In the genomic region with DNA sequence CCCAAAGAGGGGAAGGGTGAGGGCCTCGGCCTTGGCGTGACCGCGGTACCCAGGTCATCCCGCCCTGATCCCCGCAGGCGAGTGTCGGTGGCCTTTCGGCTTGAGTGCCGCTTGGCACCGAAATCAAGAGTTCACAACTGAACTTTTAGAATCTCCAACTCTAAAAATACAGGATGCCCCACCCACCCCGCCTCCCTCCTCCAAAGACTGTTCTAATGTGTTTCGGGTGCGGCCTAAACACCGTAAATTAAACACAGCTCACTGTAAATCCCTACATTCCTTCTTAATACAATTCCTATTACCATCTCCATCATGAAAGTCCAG, we compare ENCODE assay signal across 7 cellular contexts. TPM values are rescaled to one million over a fixed set of nuclear protein-coding genes. Genes with fewer than 3 reads are reported as not detected.
DNase-seq lines count a peak whose midpoint lies in the region; ATAC-seq and TF ChIP-seq lines count a peak whose summit lies in the region.

No MANE protein-coding gene starts in this region.

- H4K8ac ChIP-seq in IMR-90 (ENCODE audit: low read depth in 2 of 2, low read length in 2 of 2) = peak overlapping the region in 1 of 2 experiments; percentile 75; a peak in 2 of 4 replicates

- no peak overlapping the region for H2BK120ac ChIP-seq in IMR-90 (ENCODE audit: low read depth, low read length)

- TF ChIP-seq POLR2A in IMR-90 (IDR thresholded peaks at IDR 0.05; ENCODE audit: low read depth, low read length) = no peak

- H2BK20ac ChIP-seq in IMR-90 (ENCODE audit: low read depth, low read length) = no peak overlapping the region

- H3K36me3 ChIP-seq in IMR-90 (ENCODE audit: control insufficient read depth, insufficient read depth, low read length) = no peaks in the 10 kb centered on the region
- no peaks in the 10 kb centered on the region for H3K36me3 ChIP-seq in ascending aorta

- intact Hi-C loops in IMR-90 (cut with micrococcal nuclease) = no loop called here
- intact Hi-C loops in ascending aorta (cut with DNase I) = no loop called here

- H2AFZ ChIP-seq in IMR-90 (replicated peaks; ENCODE audit: low read length, poor library complexity) = peak overlapping the region; percentile 94

- no peak overlapping the region for H3K14ac ChIP-seq in IMR-90 (replicated peaks; ENCODE audit: low read depth, low read length)

- BruUV-seq in IMR-90 (replicated peaks; lab: Mats Ljungman, UMichigan) = no TSS peak

- H4K5ac ChIP-seq in IMR-90 (ENCODE audit: low read depth, low read length) = no peak overlapping the region

- POLR2A ChIA-PET in IMR-90 (lab: Charles Lee; ENCODE audit: unreplicated experiment) = no interaction called here

- H3K18ac ChIP-seq in IMR-90 (ENCODE audit: low read depth, low read length) = no peak overlapping the region

- H3K4me2 ChIP-seq in IMR-90 (ENCODE audit: low read depth, low read length) = no peak overlapping the region; the same call in 1 of the 2 replicates

- H3K9me3 ChIP-seq in IMR-90 (ENCODE audit: control insufficient read depth, insufficient read depth, low read length) (no peaks in the 10 kb centered on the region), ascending aorta (no peaks in the 10 kb centered on the region)

- no peaks in the 10 kb centered on the region; the same call in 1 of the 2 replicates for H3K27me3 ChIP-seq in IMR-90 (ENCODE audit: control insufficient read depth, insufficient read depth, low read length)
- no peaks in the 10 kb centered on the region for H3K27me3 ChIP-seq in ascending aorta

- in situ Hi-C loops in IMR-90 (cut with MboI; ENCODE audit: low sequenced_read_pairs) = no loop called here

- H2AK9ac ChIP-seq in IMR-90 (replicated peaks; ENCODE audit: low read depth, low read length, poor library complexity) = no peak overlapping the region

- no peak overlapping the region for H3K27ac ChIP-seq in IMR-90 (ENCODE audit: insufficient read depth, low read length)
- H3K27ac ChIP-seq in ascending aorta = peak overlapping the region; percentile 55 to 74
- H3K27ac ChIP-seq in substantia nigra (ENCODE audit: low read depth, low read length, poor library complexity, severe bottlenecking) = peak overlapping the region; percentile 66

- no peak overlapping the region for H2BK5ac ChIP-seq in IMR-90 (ENCODE audit: low read depth, low read length, poor library complexity, severe bottlenecking)

- TF ChIP-seq CTCF in IMR-90 (conservative IDR thresholded peaks at IDR 0.05; ENCODE audit: low read depth, low read length) = no peak
- no peak for TF ChIP-seq CTCF in ascending aorta (IDR thresholded peaks at IDR 0.05)

- no peak for DNase-seq in IMR-90
- no peak for DNase-seq in ascending aorta (ENCODE audit: low spot score in 2 of 2)
- peak; percentile 17 for DNase-seq in kidney tubule cell (ENCODE audit: low spot score)
- no peak for DNase-seq in substantia nigra (lab: John Stamatoyannopoulos, UW)
- no peak for DNase-seq in NCI-H69 (lab: John Stamatoyannopoulos, UW)

- no peaks in the 10 kb centered on the region for H3K9me1 ChIP-seq in IMR-90 (ENCODE audit: insufficient read depth, low read length)

- H3K79me1 ChIP-seq in IMR-90 (ENCODE audit: low read depth in 1 of 2, low read length in 2 of 2) = no peaks in the 10 kb centered on the region

- H3K9ac ChIP-seq in IMR-90 (ENCODE audit: low read depth, low read length) = no peak overlapping the region

- H2AK5ac ChIP-seq in IMR-90 (ENCODE audit: low read depth, low read length) = 0 out of 2 replicates have a peak overlapping the region, but pooled peaks have one; percentile 14

- dilution Hi-C loops in IMR-90 (cut with HindIII; ENCODE audit: low sequenced_read_pairs, unreplicated experiment) = no loop called here

- CTCF ChIA-PET in IMR-90 (lab: Yijun Ruan, JAX) = interaction anchor here (0.7 to 0.9 kb wide), 3 partner anchors 9 to 30 kb away, joined by 3 to 9 read pairs (median 4); no protein-coding TSS in a partner anchor

- no peak overlapping the region for H2BK15ac ChIP-seq in IMR-90 (ENCODE audit: low read depth, low read length)

- H3K4me3 ChIP-seq in IMR-90 (ENCODE audit: insufficient read depth, low read depth, low read length) (no peak overlapping the region), ascending aorta (peak overlapping the region; percentile 59 to 65)

- 0 out of 2 replicates have a peak overlapping the region, but pooled peaks have one; percentile 32 for H4K91ac ChIP-seq in IMR-90 (ENCODE audit: insufficient read depth, low read depth, low read length)

- ATAC-seq in IMR-90 (ENCODE audit: low read depth) = no peak
- ATAC-seq in HG03457 (IDR thresholded peaks at IDR 0.05; ENCODE audit: unreplicated experiment) = no peak
- ATAC-seq in HG03045 (IDR thresholded peaks at IDR 0.05; ENCODE audit: unreplicated experiment) = no peak

- no peak overlapping the region for H3K4ac ChIP-seq in IMR-90 (ENCODE audit: low read depth, low read length)

- no peak overlapping the region for H3K56ac ChIP-seq in IMR-90 (ENCODE audit: extremely low read depth, insufficient read depth, low read length)

- 80% methylated on average over 15 of the region's 15 CpGs; no CpG with 5 or more reads in 1 of the 2 experiments for WGBS in IMR-90 (ENCODE audit: extremely low coverage in 2 of 2, insufficient read length in 1 of 2), 2 experiments

- TF ChIP-seq RAD21 in IMR-90 (IDR thresholded peaks at IDR 0.05; ENCODE audit: low read length) = no peak

- H3K4me1 ChIP-seq in IMR-90 (ENCODE audit: control insufficient read depth, insufficient read depth, low read length) = peaks cover 7% of the 10 kb centered on the region
- H3K4me1 ChIP-seq in ascending aorta = peaks cover 0 to 5% of the 10 kb centered on the region in 2 donors

- H3K23ac ChIP-seq in IMR-90 (ENCODE audit: low read depth, low read length) = no peak overlapping the region

- H4K20me1 ChIP-seq in IMR-90 (ENCODE audit: insufficient read depth, low read length) = no peaks in the 10 kb centered on the region

TF ChIP-seq in IMR-90, 13 proteins besides CTCF, POLR2A, EP300 and RAD21:
- TF ChIP-seq NFE2L2 (IDR thresholded peaks at IDR 0.05; ENCODE audit: low read depth, low read length) = no peak
- no peak for TF ChIP-seq RCOR1 (IDR thresholded peaks at IDR 0.05; ENCODE audit: insufficient replicate concordance, low read length)
- TF ChIP-seq MAFK (IDR thresholded peaks at IDR 0.05; ENCODE audit: low read depth, low read length) = no peak
- no peak for TF ChIP-seq RFX5 (IDR thresholded peaks at IDR 0.05; ENCODE audit: low read depth, low read length)
- TF ChIP-seq MAZ (IDR thresholded peaks at IDR 0.05; ENCODE audit: borderline replicate concordance, low read depth, low read length) = no peak
- TF ChIP-seq MXI1 (IDR thresholded peaks at IDR 0.05; ENCODE audit: borderline replicate concordance, low read depth, low read length) = no peak
- TF ChIP-seq FOS (IDR thresholded peaks at IDR 0.05; ENCODE audit: low read depth, low read length) = no peak
- no peak for TF ChIP-seq CHD1 (IDR thresholded peaks at IDR 0.05; ENCODE audit: low read depth, low read length)
- TF ChIP-seq, protein P1, sequence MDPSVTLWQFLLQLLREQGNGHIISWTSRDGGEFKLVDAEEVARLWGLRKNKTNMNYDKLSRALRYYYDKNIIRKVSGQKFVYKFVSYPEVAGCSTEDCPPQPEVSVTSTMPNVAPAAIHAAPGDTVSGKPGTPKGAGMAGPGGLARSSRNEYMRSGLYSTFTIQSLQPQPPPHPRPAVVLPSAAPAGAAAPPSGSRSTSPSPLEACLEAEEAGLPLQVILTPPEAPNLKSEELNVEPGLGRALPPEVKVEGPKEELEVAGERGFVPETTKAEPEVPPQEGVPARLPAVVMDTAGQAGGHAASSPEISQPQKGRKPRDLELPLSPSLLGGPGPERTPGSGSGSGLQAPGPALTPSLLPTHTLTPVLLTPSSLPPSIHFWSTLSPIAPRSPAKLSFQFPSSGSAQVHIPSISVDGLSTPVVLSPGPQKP (IDR thresholded peaks at IDR 0.05; ENCODE audit: borderline replicate concordance, low read depth, low read length) = no peak
- no peak for TF ChIP-seq CEBPB (IDR thresholded peaks at IDR 0.05; ENCODE audit: low read depth, low read length)
- TF ChIP-seq, protein P2, sequence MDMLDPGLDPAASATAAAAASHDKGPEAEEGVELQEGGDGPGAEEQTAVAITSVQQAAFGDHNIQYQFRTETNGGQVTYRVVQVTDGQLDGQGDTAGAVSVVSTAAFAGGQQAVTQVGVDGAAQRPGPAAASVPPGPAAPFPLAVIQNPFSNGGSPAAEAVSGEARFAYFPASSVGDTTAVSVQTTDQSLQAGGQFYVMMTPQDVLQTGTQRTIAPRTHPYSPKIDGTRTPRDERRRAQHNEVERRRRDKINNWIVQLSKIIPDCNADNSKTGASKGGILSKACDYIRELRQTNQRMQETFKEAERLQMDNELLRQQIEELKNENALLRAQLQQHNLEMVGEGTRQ (IDR thresholded peaks at IDR 0.05; ENCODE audit: low read depth, low read length) = no peak

RNA-seq across cellular contexts. Expression of a gene that starts 11.4 kb away (rescaled TPM):
- total RNA-seq in IMR-90 (2012; rRNA removed) (not detected in 2 replicates), ascending aorta (14.3 TPM)
- polyA plus RNA-seq in IMR-90 (2012; rRNA removed) = 0.24 and 0.41 TPM in 2 replicates
- polyA plus RNA-seq in IMR-90 (2012; cell fraction: cytosol; rRNA removed) = 0.13 and 0.16 TPM in 2 replicates
- 0.32 and 1.2 TPM in 2 replicates for polyA plus RNA-seq in IMR-90 (2012; cell fraction: nucleus; rRNA removed; ENCODE audit: low replicate concordance)

RNA-seq across cellular contexts. Expression of a gene that starts 20.0 kb away (rescaled TPM):
- total RNA-seq in IMR-90 (2012; rRNA removed) (19.7 and 24.7 TPM in 2 replicates), ascending aorta (284 TPM)
- 62.5 and 66.0 TPM in 2 replicates for polyA plus RNA-seq in IMR-90 (2012; rRNA removed)
- polyA plus RNA-seq in IMR-90 (2012; cell fraction: cytosol; rRNA removed) = 71.8 and 82.3 TPM in 2 replicates
- 71.5 and 142 TPM in 2 replicates for polyA plus RNA-seq in IMR-90 (2012; cell fraction: nucleus; rRNA removed; ENCODE audit: low replicate concordance)

RNA-seq across cellular contexts. Expression of a gene that starts 22.1 kb away (rescaled TPM):
- total RNA-seq in IMR-90 (2012; rRNA removed) (79.6 and 86.7 TPM in 2 replicates), ascending aorta (528 TPM)
- 136 and 138 TPM in 2 replicates for polyA plus RNA-seq in IMR-90 (2012; rRNA removed)
- polyA plus RNA-seq in IMR-90 (2012; cell fraction: cytosol; rRNA removed) = 105 and 167 TPM in 2 replicates
- 102 and 107 TPM in 2 replicates for polyA plus RNA-seq in IMR-90 (2012; cell fraction: nucleus; rRNA removed; ENCODE audit: low replicate concordance)

RNA-seq across cellular contexts. Expression of a gene that starts 53.5 kb away (rescaled TPM):
- total RNA-seq in IMR-90 (2012; rRNA removed) (under 0.01 TPM in 2 replicates), ascending aorta (not detected)
- 0.10 TPM in 2 replicates for polyA plus RNA-seq in IMR-90 (2012; rRNA removed)
- polyA plus RNA-seq in IMR-90 (2012; cell fraction: cytosol; rRNA removed) = 0.05 and 0.07 TPM in 2 replicates
- 0.05 and 0.15 TPM in 2 replicates for polyA plus RNA-seq in IMR-90 (2012; cell fraction: nucleus; rRNA removed; ENCODE audit: low replicate concordance)

Comparison
In these comparisons a context has a peak if more than half of its experiments do, and no peak if none do; other contexts are left out.
1. RNA of a gene that starts 11.4 kb away (total RNA-seq): 14.3 TPM in ascending aorta (single experiment); not detected in IMR-90; every median in the first group is over 10 times any median in the second.
2. RNA of a gene that starts 20.0 kb away (total RNA-seq): 284 TPM in ascending aorta (single experiment); 19.7 to 24.7 TPM in IMR-90; every median in the first group is over 10 times any median in the second.